8 cellular contexts compared by ENCODE assay signal in the genomic region with DNA sequence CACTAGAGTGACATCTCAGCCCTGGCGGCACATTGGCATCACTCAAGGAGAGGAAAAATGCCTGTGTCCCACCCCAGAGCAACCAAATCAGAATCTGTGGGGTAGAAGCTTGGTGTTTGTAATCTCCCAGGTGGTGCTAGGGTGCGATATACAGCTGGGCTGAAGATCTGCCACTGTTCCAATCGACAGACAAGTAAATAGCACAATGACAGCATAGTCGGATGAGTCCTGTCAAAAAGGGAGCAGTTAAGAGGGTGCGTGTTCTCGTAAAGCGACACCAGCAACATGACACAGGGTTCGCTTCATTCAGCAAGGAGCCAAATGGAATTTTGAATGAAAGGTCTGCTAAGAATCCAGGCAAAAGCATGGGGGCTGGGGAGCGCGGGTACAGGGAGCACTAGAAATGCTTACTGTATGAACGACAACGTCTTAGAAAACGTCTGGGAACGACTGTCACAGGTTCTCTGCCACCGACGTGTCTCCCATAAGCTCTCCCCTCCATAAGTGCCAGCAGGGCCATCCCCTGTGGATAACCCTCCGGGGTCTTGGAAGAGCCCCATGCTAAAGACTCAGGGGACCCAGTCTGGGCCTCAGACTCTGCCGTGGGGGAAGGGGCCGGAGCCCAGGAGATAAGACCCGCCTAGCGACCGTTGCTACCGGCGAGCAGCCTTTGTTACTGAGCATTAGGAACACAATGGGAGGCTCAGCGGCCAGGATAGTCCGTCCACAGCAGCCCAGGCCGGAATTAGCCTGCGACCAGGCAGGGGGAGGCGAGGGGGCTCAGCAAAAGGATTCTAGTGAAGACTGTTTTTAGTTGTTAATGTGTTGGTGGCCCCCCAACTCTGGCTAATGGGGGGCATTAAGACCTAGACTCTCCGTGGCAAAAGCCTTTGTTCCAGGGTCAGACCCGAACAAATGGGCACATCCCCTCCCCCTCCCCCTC. TPM values are rescaled to one million over a fixed set of nuclear protein-coding genes. Genes with fewer than 3 reads are reported as not detected.
DNase-seq lines count a peak whose midpoint lies in the region; TF ChIP-seq lines count a peak whose summit lies in the region.
"Had no signal": no experiment of that assay in that cellular context is flagged by ENCODE, and none has a peak within 500 bp of the region (broad histone marks: within the 10 kb centered on the region; RNA-seq: fewer than 3 reads in every experiment).

No MANE protein-coding gene starts in this region.

- 90% methylated on average over 31 of the region's 31 CpGs for WGBS in thymus

- H3K27me3 ChIP-seq in thymus (ENCODE audit: control insufficient read depth, insufficient read depth): no peaks in the 10 kb centered on the region

- H3K4me1 ChIP-seq in thymus (ENCODE audit: control insufficient read depth, insufficient read depth, low read length): no peaks in the 10 kb centered on the region

- DNase-seq in NCI-H524 treated with DMSO at 0.1 percent for 48 hours (lab: John Stamatoyannopoulos, UW) (peak; percentile 4), endothelial cell (ENCODE audit: low spot score) (peak; percentile 80), medulla oblongata (ENCODE audit: extremely low spot score) (peak; percentile 44), SIG-M5 (lab: John Stamatoyannopoulos, UW) (no peak)
- no peak for DNase-seq in central memory CD4-positive, alpha-beta T cell
- DNase-seq in activated CD4-positive, alpha-beta T cell treated with anti-CD3 and anti-CD28 coated beads, Interleukin-2, amount 50 U/mL, for 4 hours: no peak
- DNase-seq: hippocampal formation had no signal

- H3K4me1 Mint-ChIP-seq in endothelial cell (ENCODE audit: unreplicated experiment): peaks cover 41% of the 10 kb centered on the region

- H3K9me3 Mint-ChIP-seq in endothelial cell (ENCODE audit: unreplicated experiment): no peaks in the 10 kb centered on the region

- peak overlapping the region; percentile 47 for H3K27ac ChIP-seq in thymus (ENCODE audit: low read depth)

- peaks cover 13% of the 10 kb centered on the region for H3K27me3 Mint-ChIP-seq in endothelial cell (ENCODE audit: unreplicated experiment)

- H3K27ac Mint-ChIP-seq in endothelial cell (ENCODE audit: unreplicated experiment): peak overlapping the region; percentile 99

- H3K4me3 Mint-ChIP-seq in endothelial cell (ENCODE audit: unreplicated experiment): peak overlapping the region; percentile 82

- H3K9me3 ChIP-seq in thymus (ENCODE audit: control insufficient read depth): no peaks in the 10 kb centered on the region

- H3K36me3 ChIP-seq in thymus (ENCODE audit: control insufficient read depth, insufficient read depth): peaks cover 53% of the 10 kb centered on the region

- TF ChIP-seq CTCF in endothelial cell (IDR thresholded peaks at IDR 0.05; ENCODE audit: unreplicated experiment): no peak

- H3K4me3 ChIP-seq in thymus (ENCODE audit: low read length): no peak overlapping the region

- H3K36me3 Mint-ChIP-seq in endothelial cell (ENCODE audit: low read depth, unreplicated experiment): no peaks in the 10 kb centered on the region

RNA-seq across cellular contexts. Expression of gene ADA2, which starts 20.8 kb away (rescaled TPM):
- 12.6 TPM for total RNA-seq in endothelial cell (ENCODE audit: unreplicated experiment)
- 37.7 TPM for polyA plus RNA-seq in thymus

RNA-seq across cellular contexts. Expression of gene HDHD5, which starts 39.4 kb away (rescaled TPM):
- total RNA-seq in endothelial cell (ENCODE audit: unreplicated experiment): 60.5 TPM
- 30.7 TPM for polyA plus RNA-seq in thymus

Comparison
In these comparisons a context has a peak if more than half of its experiments do, and no peak if none do; other contexts are left out.
1. DNase-seq: peak in NCI-H524 treated with DMSO at 0.1 percent for 48 hours (single experiment), endothelial cell (single experiment) and medulla oblongata (single experiment); none in central memory CD4-positive, alpha-beta T cell (single experiment), activated CD4-positive, alpha-beta T cell treated with anti-CD3 and anti-CD28 coated beads, Interleukin-2, amount 50 U/mL, for 4 hours (0 of 2) and SIG-M5 (single experiment).